In the genomic region with DNA sequence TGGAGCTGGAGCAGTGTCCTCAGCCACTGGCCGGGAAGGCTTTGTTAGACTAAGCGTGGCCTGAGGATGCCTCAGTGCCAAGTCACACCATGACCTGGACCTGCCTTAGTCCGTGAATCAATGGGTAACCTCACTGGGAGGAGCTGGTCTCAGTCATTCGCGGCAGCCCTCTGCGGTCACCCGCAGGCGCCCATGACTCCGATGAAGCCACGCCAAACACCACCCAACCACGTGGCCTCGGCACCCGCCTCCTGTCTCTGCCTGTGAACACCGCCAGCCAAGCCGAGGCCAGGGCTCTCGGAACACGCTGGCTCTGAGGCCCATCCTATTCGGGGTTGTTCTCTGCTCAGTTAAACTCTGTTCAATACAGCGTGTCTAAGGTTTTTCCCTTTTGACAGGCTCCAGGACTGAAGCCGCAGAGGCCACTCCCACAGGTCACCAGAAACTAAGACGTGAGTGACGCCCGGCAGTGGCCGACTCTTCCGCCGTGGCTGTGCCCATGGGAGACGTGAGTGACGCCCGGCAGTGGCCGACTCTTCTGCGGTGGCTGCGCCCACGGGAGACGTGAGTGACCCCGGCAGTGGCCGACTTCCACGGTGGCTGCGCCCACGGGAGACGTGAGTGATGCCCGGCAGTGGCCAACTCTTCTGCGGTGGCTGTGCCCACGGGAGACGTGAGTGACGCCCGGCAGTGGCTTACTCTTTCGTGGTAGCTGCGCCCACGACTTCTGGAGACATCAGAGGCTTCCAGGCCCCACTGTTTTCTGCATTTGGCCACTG, we compare ENCODE assay signal across 14 cellular contexts. TPM values are rescaled to one million over a fixed set of nuclear protein-coding genes. Genes with fewer than 3 reads are reported as not detected.
DNase-seq lines count a peak whose midpoint lies in the region; ATAC-seq and TF ChIP-seq lines count a peak whose summit lies in the region.
"Had no signal": no experiment of that assay in that cellular context is flagged by ENCODE, and none has a peak within 500 bp of the region (broad histone marks: within the 10 kb centered on the region; RNA-seq: fewer than 3 reads in every experiment).

No MANE protein-coding gene starts in this region.

- no peak for TF ChIP-seq EP300 in transverse colon (IDR thresholded peaks at IDR 0.05; ENCODE audit: low read depth)

- H3K4me1 ChIP-seq in BLaER1 (peaks cover 94% of the 10 kb centered on the region), neuronal stem cell (ENCODE audit: control insufficient read depth in 2 of 2, insufficient read depth in 1 of 2, low read depth in 1 of 2, low read length in 2 of 2) (peaks cover 16 to 19% of the 10 kb centered on the region in 2 donors), uterus (no peaks in the 10 kb centered on the region), transverse colon (peaks cover 4 to 29% (median 18%) of the 10 kb centered on the region in 4 donors)

- H3K27ac ChIP-seq in BLaER1, result peak overlapping the region; percentile 49; the same call in 1 of the 2 replicates
- no peak overlapping the region for H3K27ac ChIP-seq in neuronal stem cell (replicated peaks; ENCODE audit: low read length)
- H3K27ac ChIP-seq in uterus, result no peak overlapping the region
- H3K27ac ChIP-seq in transverse colon, result no peak overlapping the region
- H3K27ac ChIP-seq: C4-2B had no signal

- no peak overlapping the region for H2BK120ac ChIP-seq in neuronal stem cell (ENCODE audit: low read depth, low read length)

- H3K9ac ChIP-seq in BLaER1 (no peak overlapping the region), neuronal stem cell (ENCODE audit: low read depth, low read length, poor library complexity) (peak overlapping the region; percentile 50)

- H3K4me3 ChIP-seq in BLaER1 (no peak overlapping the region), neuronal stem cell (ENCODE audit: low read length in 2 of 2) (no peak overlapping the region), uterus (no peak overlapping the region), transverse colon (no peak overlapping the region)

- H3K79me1 ChIP-seq in neuronal stem cell (ENCODE audit: low read depth, low read length), result peaks cover 11% of the 10 kb centered on the region

- H2BK5ac ChIP-seq in neuronal stem cell (ENCODE audit: low read length), result peak overlapping the region; percentile 24

- DNase-seq in RPMI7951 (ENCODE audit: low read depth) (peak; percentile 86), inferior parietal cortex (ENCODE audit: extremely low spot score) (peak; percentile 1), neuronal stem cell (ENCODE audit: low spot score) (no peak), uterus (no peak), transverse colon (no peak), epidermal melanocyte (ENCODE audit: insufficient read length, low spot score) (no peak)
- DNase-seq: 8988T, DMS153, NCI-H1436 treated with DMSO at 0.1 percent for 48 hours, NCI-H2081 treated with DMSO at 0.1 percent for 48 hours had no signal

- peak overlapping the region; percentile 43 for H4K91ac ChIP-seq in neuronal stem cell (ENCODE audit: low read depth, low read length, poor library complexity)

- no peak for TF ChIP-seq POLR2A in uterus (IDR thresholded peaks at IDR 0.05)
- TF ChIP-seq POLR2A in transverse colon (IDR thresholded peaks at IDR 0.05), result no peak

- intact Hi-C loops in uterus (cut with DNase I; ENCODE audit: low total_unique reads), result no loop called here
- intact Hi-C loops in transverse colon (cut with DNase I; ENCODE audit: low total_unique reads), result no loop called here

- peak overlapping the region; percentile 38 for H3K14ac ChIP-seq in neuronal stem cell (ENCODE audit: low read length)

- peaks cover 98% of the 10 kb centered on the region for H4K20me1 ChIP-seq in BLaER1

- no peak overlapping the region for H3K4ac ChIP-seq in neuronal stem cell (ENCODE audit: low read length)

- WGBS in neuronal stem cell (ENCODE audit: extremely low coverage in 2 of 2, insufficient read length in 2 of 2, insufficient replicate concordance in 1 of 2), 2 donors, result no CpG with 5 or more reads among the region's 49 CpGs
- 92% methylated on average over 49 of the region's 49 CpGs; no CpG with 5 or more reads in 1 of the 2 donors for WGBS in transverse colon (ENCODE audit: low coverage in 1 of 2), 2 donors

- H2BK12ac ChIP-seq in neuronal stem cell (ENCODE audit: low read length), result no peak overlapping the region

- H2AK5ac ChIP-seq in neuronal stem cell (ENCODE audit: low read depth, low read length), result peak overlapping the region; percentile 10

- in situ Hi-C loops in transverse colon (cut with MboI; ENCODE audit: low pct_ligation_motif_present in 1 of 4, low pct_unique_long_range_greater_than_20kb in 1 of 4, low sequenced_read_pairs in 3 of 4), result no loop called here

- H4K8ac ChIP-seq in neuronal stem cell (ENCODE audit: low read depth, low read length), result no peak overlapping the region

- TF ChIP-seq CTCF in uterus (IDR thresholded peaks at IDR 0.05) (no peak), transverse colon (IDR thresholded peaks at IDR 0.05) (no peak)

- H2BK15ac ChIP-seq in neuronal stem cell (ENCODE audit: low read length), result peak overlapping the region; percentile 58

- H2AFZ ChIP-seq in neuronal stem cell (ENCODE audit: low read length), result no peak overlapping the region

- H3K18ac ChIP-seq in neuronal stem cell (ENCODE audit: low read length), result peak overlapping the region; percentile 27

- no peak for ATAC-seq in GM19328 (IDR thresholded peaks at IDR 0.05; ENCODE audit: unreplicated experiment)

- H3K4me2 ChIP-seq in BLaER1 (peak overlapping the region; percentile 87), neuronal stem cell (ENCODE audit: insufficient read depth, low read length, poor library complexity, severe bottlenecking) (no peak overlapping the region)

- no peaks in the 10 kb centered on the region for H3K9me3 ChIP-seq in BLaER1
- peaks cover 0 to 4% of the 10 kb centered on the region in 2 donors for H3K9me3 ChIP-seq in neuronal stem cell (replicated peaks in 1 of 2; ENCODE audit: control insufficient read depth in 2 of 2, insufficient read depth in 1 of 2, low read depth in 1 of 2, low read length in 2 of 2)
- no peaks in the 10 kb centered on the region for H3K9me3 ChIP-seq in uterus
- no peaks in the 10 kb centered on the region for H3K9me3 ChIP-seq in transverse colon

- H3K36me3 ChIP-seq in BLaER1 (peaks cover 83% of the 10 kb centered on the region), neuronal stem cell (replicated peaks in 1 of 2; ENCODE audit: control insufficient read depth in 2 of 2, insufficient read depth in 2 of 2, low read length in 2 of 2) (no peaks in the 10 kb centered on the region), uterus (no peaks in the 10 kb centered on the region), transverse colon (no peaks in the 10 kb centered on the region)

- no peaks in the 10 kb centered on the region for H3K27me3 ChIP-seq in BLaER1
- H3K27me3 ChIP-seq in neuronal stem cell (ENCODE audit: control insufficient read depth in 3 of 3, insufficient read depth in 3 of 3, low read depth in 1 of 3, low read length in 3 of 3), result peaks cover 0 to 13% (median 12%) of the 10 kb centered on the region in 3 experiments
- no peaks in the 10 kb centered on the region for H3K27me3 ChIP-seq in uterus
- H3K27me3 ChIP-seq in transverse colon, result peaks cover 15% of the 10 kb centered on the region

- H3K23ac ChIP-seq in neuronal stem cell (ENCODE audit: low read depth, low read length, poor library complexity), result peak overlapping the region; percentile 96

RNA-seq across cellular contexts. Expression of a gene that starts 16.8 kb away (rescaled TPM):
- total RNA-seq in RPMI7951 (2014; rRNA removed; shearing (Covaris generic)), result not detected in 2 replicates
- polyA plus RNA-seq in neuronal stem cell (2013, experiment 1 of 2), result not detected
- not detected for polyA plus RNA-seq in neuronal stem cell (2013, experiment 2 of 2)
- total RNA-seq in uterus (not detected), transverse colon (not detected)
- total RNA-seq: HT-29 had no signal

RNA-seq across cellular contexts. Expression of a gene that starts 26.4 kb away (rescaled TPM):
- 48.7 and 55.3 TPM in 2 replicates for total RNA-seq in RPMI7951 (2014; rRNA removed; shearing (Covaris generic))
- polyA plus RNA-seq in neuronal stem cell (2013, experiment 1 of 2), result 57.0 TPM
- 58.2 TPM for polyA plus RNA-seq in neuronal stem cell (2013, experiment 2 of 2)
- total RNA-seq in uterus (100 to 1,000 TPM in 1 of 4 donors, 10 to 100 TPM in 3; 21.5 to 680 (median 70.6) TPM), transverse colon (10 to 100 TPM in 3 of 4 donors, 1 to 10 TPM in 1; 9.8 to 34.4 (median 19.7) TPM)

RNA-seq across cellular contexts. Expression of a gene that starts 26.6 kb away (rescaled TPM):
- 23.9 and 32.1 TPM in 2 replicates for total RNA-seq in RPMI7951 (2014; rRNA removed; shearing (Covaris generic))
- 9.6 TPM for polyA plus RNA-seq in neuronal stem cell (2013, experiment 1 of 2)
- polyA plus RNA-seq in neuronal stem cell (2013, experiment 2 of 2), result 9.1 TPM
- total RNA-seq in uterus (10 to 100 TPM in 2 of 4 donors, 1 to 10 TPM in 2; 1.8 to 36.2 (median 16.4) TPM), transverse colon (100 to 1,000 TPM in 1 of 4 donors, 10 to 100 TPM in 3; 45.7 to 101 (median 75.6) TPM)

Comparison
In these comparisons a context has a peak if more than half of its experiments do, and no peak if none do; other contexts are left out.
1. DNase-seq: peak in RPMI7951 (single experiment) and inferior parietal cortex (single experiment); none in neuronal stem cell (single experiment), uterus (0 of 2), transverse colon (single experiment) and epidermal melanocyte (single experiment).